In genomic region chr3:37509069-37509468, GRCh38 we compare ENCODE assay signal across 16 cellular contexts. TPM values are rescaled to one million over a fixed set of nuclear protein-coding genes. Genes with fewer than 3 reads are reported as not detected.
DNase-seq lines count a peak whose midpoint lies in the region; ATAC-seq and TF ChIP-seq lines count a peak whose summit lies in the region.
"Had no signal": no experiment of that assay in that cellular context is flagged by ENCODE, and none has a peak within 500 bp of the region (broad histone marks: within the 10 kb centered on the region; RNA-seq: fewer than 3 reads in every experiment).

No MANE protein-coding gene starts in this region.

- no peaks in the 10 kb centered on the region for H3K4me1 Mint-ChIP-seq in stimulated activated naive B cell treated with anti-CD40 and anti-IgM and Interleukin-4, amounts not matched to agents 10 μg/mL and 1 μg/mL and 100 μg/mL, for 72 hours

- no peak for TF ChIP-seq CTCF in WERI-Rb-1 (IDR thresholded peaks at IDR 0.05; ENCODE audit: low read depth, low read length)
- no peak for TF ChIP-seq CTCF in heart right ventricle (IDR thresholded peaks at IDR 0.05)

- H3K36me3 ChIP-seq in WERI-Rb-1 (no peaks in the 10 kb centered on the region), heart right ventricle (peaks cover 0 to 75% (median 22%) of the 10 kb centered on the region in 9 donors)

- H3K27me3 ChIP-seq in WERI-Rb-1 (ENCODE audit: insufficient read depth, low read depth, severe bottlenecking) (no peaks in the 10 kb centered on the region), heart right ventricle (no peaks in the 10 kb centered on the region)

- intact Hi-C loops in heart right ventricle (cut with DNase I), result loop anchor here in 2 of 10 donors (5.0 kb wide), 1 partner anchor 52 kb away; no protein-coding TSS in a partner anchor

- H3K27ac Mint-ChIP-seq in stimulated activated naive B cell treated with anti-CD40 and anti-IgM and Interleukin-4, amounts not matched to agents 10 μg/mL and 1 μg/mL and 100 μg/mL, for 72 hours, result no peak overlapping the region
- H3K27ac Mint-ChIP-seq: H9 had no signal

- no peaks in the 10 kb centered on the region for H3K9me3 Mint-ChIP-seq in stimulated activated naive B cell treated with anti-CD40 and anti-IgM and Interleukin-4, amounts not matched to agents 10 μg/mL and 1 μg/mL and 100 μg/mL, for 72 hours
- H3K9me3 Mint-ChIP-seq: H9 had no signal

- H3K4me1 ChIP-seq in heart right ventricle, result peaks cover 5 to 82% (median 38%) of the 10 kb centered on the region in 9 donors

- ATAC-seq in heart right ventricle (peak; percentile 73 to 94 (median 91)), HG03378 (IDR thresholded peaks at IDR 0.05; ENCODE audit: unreplicated experiment) (no peak)
- peak; percentile 10 to 42 for ATAC-seq in stimulated activated naive B cell treated with anti-CD40 and anti-IgM and Interleukin-4, amounts not matched to agents 10 μg/mL and 1 μg/mL and 100 μg/mL, for 72 hours (replicated peaks)

- H3K4me3 ChIP-seq in WERI-Rb-1 (ENCODE audit: low read depth, low read length), result no peak overlapping the region
- H3K4me3 ChIP-seq in heart right ventricle, result no peak overlapping the region

- H3K36me3 Mint-ChIP-seq in stimulated activated naive B cell treated with anti-CD40 and anti-IgM and Interleukin-4, amounts not matched to agents 10 μg/mL and 1 μg/mL and 100 μg/mL, for 72 hours, result no peaks in the 10 kb centered on the region

- DNase-seq in NCI-H82 treated with DMSO at 0.1 percent for 48 hours (lab: John Stamatoyannopoulos, UW; ENCODE audit: unreplicated experiment) (peak; percentile 11), WERI-Rb-1 (peak; percentile 22), heart right ventricle (peak in 1 of 2 donors; percentile 46), EL (no peak), AG08395 (ENCODE audit: low spot score) (no peak), occipital lobe (lab: John Stamatoyannopoulos, UW) (no peak)
- DNase-seq in stimulated activated naive B cell treated with anti-CD40 and anti-IgM and Interleukin-4, amounts not matched to agents 10 μg/mL and 1 μg/mL and 100 μg/mL, for 72 hours, result no peak
- DNase-seq: COR-L47; H9; NCI-H1105 treated with DMSO at 0.1 percent for 48 hours; NCI-H187; NCI-H226; NCI-H524 treated with DMSO at 0.1 percent for 48 hours; NK-92 treated with Interleukin-12 subunit alpha and Interleukin-12 subunit beta, amount 100 ng/mL, for 24 hours had no signal

- H3K9me3 ChIP-seq in WERI-Rb-1 (ENCODE audit: severe bottlenecking) (no peaks in the 10 kb centered on the region), heart right ventricle (no peaks in the 10 kb centered on the region)

- H3K27ac ChIP-seq in WERI-Rb-1, result no peak overlapping the region
- H3K27ac ChIP-seq in heart right ventricle, result peak overlapping the region; percentile 37 to 90 (median 82)
- H3K27ac ChIP-seq: HL-60 had no signal

- no peak overlapping the region for H3K4me3 Mint-ChIP-seq in stimulated activated naive B cell treated with anti-CD40 and anti-IgM and Interleukin-4, amounts not matched to agents 10 μg/mL and 1 μg/mL and 100 μg/mL, for 72 hours
- H3K4me3 Mint-ChIP-seq: H9 had no signal

- H3K27me3 Mint-ChIP-seq in stimulated activated naive B cell treated with anti-CD40 and anti-IgM and Interleukin-4, amounts not matched to agents 10 μg/mL and 1 μg/mL and 100 μg/mL, for 72 hours, result peaks cover 0 to 1% of the 10 kb centered on the region in 2 donors

RNA-seq across cellular contexts. Expression of gene ITGA9, which starts 57.1 kb away (rescaled TPM):
- 100 to 1,000 TPM in 1 of 10 donors, 10 to 100 TPM in 9; 35.6 to 104 (median 73.5) TPM for total RNA-seq in heart right ventricle
- polyA plus RNA-seq in heart right ventricle, result 10 to 100 TPM; 10.8 to 14.2 TPM
- total RNA-seq in occipital lobe, result 4.4 TPM

Comparison
In these comparisons a context has a peak if more than half of its experiments do, and no peak if none do; other contexts are left out.
1. DNase-seq: peak in NCI-H82 treated with DMSO at 0.1 percent for 48 hours (single experiment) and WERI-Rb-1 (single experiment); none in stimulated activated naive B cell treated with anti-CD40 and anti-IgM and Interleukin-4, amounts not matched to agents 10 μg/mL and 1 μg/mL and 100 μg/mL, for 72 hours (single experiment), EL (single experiment), AG08395 (single experiment) and occipital lobe (single experiment).